Comparison of ENCODE assay signal across 25 cellular contexts in the genomic region with DNA sequence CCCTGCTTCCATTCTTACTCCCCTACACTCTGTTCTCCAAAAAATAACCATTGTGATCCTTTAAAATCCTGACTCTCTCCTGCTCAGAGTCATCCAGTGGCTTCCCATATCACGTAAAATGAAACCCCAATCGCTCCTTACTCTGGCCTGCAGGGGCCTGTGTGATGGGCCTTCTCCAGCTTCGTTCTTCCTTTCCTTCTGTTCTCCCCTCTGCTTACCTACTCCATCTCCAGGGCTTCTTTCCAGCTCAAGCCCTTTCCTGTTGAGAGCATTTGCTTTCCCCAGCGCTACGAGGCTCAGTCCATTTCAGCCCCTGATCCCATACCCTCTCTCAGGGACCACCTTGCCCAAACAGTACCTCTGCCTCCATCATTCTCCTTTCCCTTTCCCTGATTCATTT.
"Had no signal": no experiment of that assay in that cellular context is flagged by ENCODE, and none has a peak within 500 bp of the region (broad histone marks: within the 10 kb centered on the region; RNA-seq: fewer than 3 reads in every experiment).

No MANE protein-coding gene starts in this region.

- DNase-seq: activated CD4-positive, alpha-beta T cell treated with anti-CD3 and anti-CD28 coated beads, Interleukin-2, amount 50 U/mL, for 4 hours; activated CD8-positive, alpha-beta memory T cell treated with anti-CD3 and anti-CD28 coated beads for 24 hours; activated CD8-positive, alpha-beta memory T cell treated with anti-CD3 and anti-CD28 coated beads, Interleukin-2, amount 50 U/mL, for 4 hours; activated effector memory CD4-positive, alpha-beta T cell treated with anti-CD3 and anti-CD28 coated beads, Interleukin-2, amount 50 U/mL, for 16 hours; activated naive CD4-positive, alpha-beta T cell treated with anti-CD3 and anti-CD28 coated beads, Interleukin-2, amount 50 U/mL, for 16 hours; activated naive CD8-positive, alpha-beta T cell treated with anti-CD3 and anti-CD28 coated beads, Interleukin-2, amount 50 U/mL, for 24 hours; activated T-cell treated with anti-CD3 and anti-CD28 coated beads, Interleukin-2, amount 50 U/mL, for 4 hours; anterior cingulate cortex; body of pancreas; cortex of kidney; heart right ventricle; kidney glomerular epithelial cell; left ventricle myocardium inferior; nucleus accumbens; right cardiac atrium; stomach; T-helper 1 cell had no signal

- H3K36me3 ChIP-seq: cardiac muscle cell, heart right ventricle, left ventricle myocardium inferior, stomach, suprapubic skin, tibial nerve had no signal

- ATAC-seq: activated naive CD8-positive, alpha-beta T cell treated with anti-CD3 and anti-CD28 coated beads, Interleukin-2, amount 50 U/mL, for 24 hours; activated T-cell treated with anti-CD3 and anti-CD28 coated beads, Interleukin-2, amount 50 U/mL, for 4 hours; body of pancreas; heart right ventricle; natural killer cell treated with Interleukin-12 subunit alpha and Interleukin-12 subunit beta and Interleukin-15 and Interleukin-18, amount 100 ng/mL, for 72 hours; right cardiac atrium; stimulated activated memory B cell treated with anti-CD40 and anti-IgM and Interleukin-4, amounts not matched to agents 10 μg/mL and 1 μg/mL and 100 μg/mL, for 72 hours had no signal

- H3K4me1 ChIP-seq: body of pancreas had no signal

- H3K9me3 ChIP-seq: body of pancreas, heart right ventricle, left ventricle myocardium inferior, stomach, suprapubic skin, tibial nerve had no signal

- H3K27me3 Mint-ChIP-seq: activated naive CD8-positive, alpha-beta T cell treated with anti-CD3 and anti-CD28 coated beads, Interleukin-2, amount 50 U/mL, for 24 hours; stimulated activated memory B cell treated with anti-CD40 and anti-IgM and Interleukin-4, amounts not matched to agents 10 μg/mL and 1 μg/mL and 100 μg/mL, for 72 hours had no signal

- H3K4me3 ChIP-seq: body of pancreas, cardiac muscle cell, heart right ventricle, left ventricle myocardium inferior, stomach, suprapubic skin, tibial nerve had no signal

- H3K27ac Mint-ChIP-seq: activated naive CD8-positive, alpha-beta T cell treated with anti-CD3 and anti-CD28 coated beads, Interleukin-2, amount 50 U/mL, for 24 hours; natural killer cell treated with Interleukin-12 subunit alpha and Interleukin-12 subunit beta and Interleukin-15 and Interleukin-18, amount 100 ng/mL, for 72 hours; stimulated activated memory B cell treated with anti-CD40 and anti-IgM and Interleukin-4, amounts not matched to agents 10 μg/mL and 1 μg/mL and 100 μg/mL, for 72 hours had no signal

- H3K9me3 Mint-ChIP-seq: activated naive CD8-positive, alpha-beta T cell treated with anti-CD3 and anti-CD28 coated beads, Interleukin-2, amount 50 U/mL, for 24 hours; activated T-cell treated with anti-CD3 and anti-CD28 coated beads, Interleukin-2, amount 50 U/mL, for 4 hours; natural killer cell treated with Interleukin-12 subunit alpha and Interleukin-12 subunit beta and Interleukin-15 and Interleukin-18, amount 100 ng/mL, for 72 hours; stimulated activated memory B cell treated with anti-CD40 and anti-IgM and Interleukin-4, amounts not matched to agents 10 μg/mL and 1 μg/mL and 100 μg/mL, for 72 hours had no signal

- H3K79me2 ChIP-seq: parathyroid adenoma had no signal

- H3K36me3 Mint-ChIP-seq: natural killer cell treated with Interleukin-12 subunit alpha and Interleukin-12 subunit beta and Interleukin-15 and Interleukin-18, amount 100 ng/mL, for 72 hours; stimulated activated memory B cell treated with anti-CD40 and anti-IgM and Interleukin-4, amounts not matched to agents 10 μg/mL and 1 μg/mL and 100 μg/mL, for 72 hours had no signal

- FAIRE-seq: endometrium, urothelium cell line had no signal

- H2AFZ ChIP-seq: parathyroid adenoma had no signal

- H3K9ac ChIP-seq: parathyroid adenoma had no signal

- H3K27me3 ChIP-seq: body of pancreas, cardiac muscle cell, heart right ventricle, stomach, suprapubic skin, tibial nerve had no signal

- H3K27ac ChIP-seq: body of pancreas, cardiac muscle cell, heart right ventricle, left ventricle myocardium inferior, parathyroid adenoma, stomach, suprapubic skin, tibial nerve had no signal

- H3K4me3 Mint-ChIP-seq: activated naive CD8-positive, alpha-beta T cell treated with anti-CD3 and anti-CD28 coated beads, Interleukin-2, amount 50 U/mL, for 24 hours; activated T-cell treated with anti-CD3 and anti-CD28 coated beads, Interleukin-2, amount 50 U/mL, for 4 hours; natural killer cell treated with Interleukin-12 subunit alpha and Interleukin-12 subunit beta and Interleukin-15 and Interleukin-18, amount 100 ng/mL, for 72 hours; stimulated activated memory B cell treated with anti-CD40 and anti-IgM and Interleukin-4, amounts not matched to agents 10 μg/mL and 1 μg/mL and 100 μg/mL, for 72 hours had no signal
